In the genomic region with DNA sequence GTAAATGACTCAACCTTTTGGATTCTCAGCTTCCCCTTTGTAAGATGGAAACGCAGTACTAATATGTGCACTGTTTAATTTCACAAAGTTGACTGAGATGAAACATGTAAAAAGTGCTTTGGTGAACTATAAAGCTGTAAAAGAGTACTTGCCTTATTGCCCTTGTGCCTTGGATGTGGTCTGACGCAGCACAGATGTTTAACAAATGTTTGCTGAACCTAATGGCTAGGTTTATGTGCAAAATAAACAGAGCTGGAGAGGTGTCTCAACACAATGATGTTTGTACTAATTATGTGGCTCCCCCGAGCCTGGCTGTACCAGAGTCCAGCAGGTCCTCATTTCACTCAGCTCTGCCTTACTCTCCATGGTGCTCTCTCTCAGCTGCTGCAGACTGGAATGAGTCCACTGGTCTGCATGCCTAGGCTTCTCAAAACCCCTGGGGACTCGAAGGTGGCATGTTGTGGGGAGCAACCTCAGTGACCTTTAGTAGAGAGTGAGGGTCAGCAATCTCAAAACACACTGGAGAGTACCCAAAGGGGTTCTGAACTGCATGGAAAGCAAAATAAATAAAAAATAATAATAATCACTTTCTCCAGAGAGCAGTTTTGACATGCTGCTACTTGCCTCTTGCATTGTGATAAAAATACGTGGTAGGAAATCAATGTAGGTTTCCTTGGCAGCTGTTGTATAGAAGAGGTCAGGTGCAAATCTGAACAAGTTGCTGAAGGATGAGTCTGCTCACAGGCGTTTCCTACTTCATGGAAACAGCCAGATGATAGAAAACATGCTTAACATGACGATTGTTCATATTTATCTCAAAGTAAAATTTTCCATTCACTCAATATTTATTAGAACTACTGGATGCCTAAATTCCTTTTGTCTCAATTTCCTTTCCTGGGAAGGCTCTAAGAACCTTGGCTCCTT, we compare ENCODE assay signal across 10 cellular contexts. TPM values are rescaled to one million over a fixed set of nuclear protein-coding genes. Genes with fewer than 3 reads are reported as not detected.
DNase-seq lines count a peak whose midpoint lies in the region; ATAC-seq, FAIRE-seq and TF ChIP-seq lines count a peak whose summit lies in the region.
"Had no signal": no experiment of that assay in that cellular context is flagged by ENCODE, and none has a peak within 500 bp of the region (broad histone marks: within the 10 kb centered on the region; RNA-seq: fewer than 3 reads in every experiment).

No MANE protein-coding gene starts in this region.

- no TSS peak for BruUV-seq in HepG2 (replicated peaks; lab: Mats Ljungman, UMichigan)

- no peak overlapping the region for H3K27ac ChIP-seq in HepG2 (ENCODE audit: extremely low read length, insufficient read depth, low read length)
- H3K27ac ChIP-seq: neural progenitor cell had no signal

- H3K36me3 ChIP-seq in HepG2 (replicated peaks in 1 of 2; ENCODE audit: control insufficient read depth in 1 of 2, insufficient read depth in 2 of 2, low read length in 2 of 2) = no peaks in the 10 kb centered on the region
- H3K36me3 ChIP-seq: neural progenitor cell had no signal

- POLR2A ChIA-PET in HepG2 (lab: Yijun Ruan, JAX) = no interaction called here

- H3K9ac ChIP-seq in HepG2 (ENCODE audit: insufficient read depth, low read depth, low read length) = no peak overlapping the region
- H3K9ac ChIP-seq: neural progenitor cell had no signal

- FAIRE-seq in A204.1 (lab: Jason Lieb, UNC) = peak; percentile 43
- FAIRE-seq in HepG2 (lab: Jason Lieb, UNC) = no peak
- FAIRE-seq in frontal cortex (lab: Jason Lieb, UNC) = no peak

- no peak for TF ChIP-seq RAD21 in HepG2 (CRISPR knock-in tag; IDR thresholded peaks at IDR 0.05)

- no peaks in the 10 kb centered on the region for H3K79me2 ChIP-seq in HepG2 (ENCODE audit: insufficient read depth, low read length)

- H3K4me2 ChIP-seq in HepG2 (ENCODE audit: low read depth, low read length) = 0 out of 2 replicates have a peak overlapping the region, but pooled peaks have one; percentile 4
- H3K4me2 ChIP-seq: neural progenitor cell had no signal

- no peak for TF ChIP-seq POLR2A in HepG2 (IDR thresholded peaks at IDR 0.05; ENCODE audit: insufficient read depth in 1 of 2, low read depth in 2 of 2, low read length in 2 of 2)

- TF ChIP-seq EP300 in HepG2 (IDR thresholded peaks at IDR 0.05; ENCODE audit: low read depth in 2 of 2, low read length in 2 of 2) = peak in 1 of 2 experiments; percentile 50; a peak in 1 of 4 replicates
- TF ChIP-seq EP300 in HepG2 (CRISPR knock-in tag; IDR thresholded peaks at IDR 0.05; ENCODE audit: borderline replicate concordance) = no peak

- no peaks in the 10 kb centered on the region for H4K20me1 ChIP-seq in HepG2 (ENCODE audit: insufficient read depth, low read length)

- DNase-seq in NCI-H1092 (lab: John Stamatoyannopoulos, UW) (peak; percentile 98), amniotic epithelial cell (ENCODE audit: low read depth) (peak; percentile 54), HepG2 (ENCODE audit: low spot score) (peak; percentile 53), frontal cortex (ENCODE audit: low spot score in 2 of 2) (no peak)
- DNase-seq in activated CD4-positive, alpha-beta T cell treated with anti-CD3 and anti-CD28 coated beads, Interleukin-2, amount 50 U/mL, for 1 hour = no peak
- DNase-seq: activated CD4-positive, alpha-beta T cell treated with anti-CD3 and anti-CD28 coated beads for 4 hours had no signal

- H3K4me1 ChIP-seq in HepG2 (ENCODE audit: insufficient read depth, low read length) = peaks cover 45% of the 10 kb centered on the region

- H3K4me3 ChIP-seq in HepG2 (replicated peaks in 1 of 3; ENCODE audit: insufficient read depth in 1 of 3, low read depth in 2 of 3, low read length in 3 of 3) = no peak overlapping the region
- H3K4me3 ChIP-seq: neural progenitor cell had no signal

- ATAC-seq in HepG2 = peak; percentile 99
- no peak for ATAC-seq in GM19452 (IDR thresholded peaks at IDR 0.05; ENCODE audit: unreplicated experiment)
- ATAC-seq in HG03565 (IDR thresholded peaks at IDR 0.05; ENCODE audit: unreplicated experiment) = no peak

- no peaks in the 10 kb centered on the region for H3K9me3 ChIP-seq in HepG2 (ENCODE audit: low read length)

- 17% methylated on average over 7 of the region's 7 CpGs for WGBS in HepG2 (ENCODE audit: low lambda C conversion rate)

- TF ChIP-seq CTCF in HepG2 (CRISPR knock-in tag; IDR thresholded peaks at IDR 0.05) = no peak

- H3K27me3 ChIP-seq in HepG2 (ENCODE audit: control insufficient read depth in 1 of 2, insufficient read depth in 2 of 2, low read length in 2 of 2) = no peaks in the 10 kb centered on the region
- H3K27me3 ChIP-seq: neural progenitor cell had no signal

- H2AFZ ChIP-seq in HepG2 (ENCODE audit: low read length) = no peak overlapping the region
- H2AFZ ChIP-seq: neural progenitor cell had no signal

- intact Hi-C loops in HepG2 (cut with micrococcal nuclease; ENCODE audit: unreplicated experiment) = no loop called here

- CTCF ChIA-PET in HepG2 (lab: Yijun Ruan, JAX; ENCODE audit: low intra/inter-chr PET ratio, low total read pairs) = no interaction called here

- in situ Hi-C loops in HepG2 (cut with HindIII; ENCODE audit: extremely low pct_ligation_motif_present, low pct_unique_long_range_greater_than_20kb) = no loop called here

TF ChIP-seq in HepG2, 621 proteins besides CTCF, POLR2A, EP300 and RAD21 (continues in another document):
- TF ChIP-seq FOXK2 (IDR thresholded peaks at IDR 0.05) (no peak), KMT2A (CRISPR knock-in tag; IDR thresholded peaks at IDR 0.05) (no peak), MAFF (IDR thresholded peaks at IDR 0.05; ENCODE audit: low read depth, low read length) (no peak), ZNF292 (CRISPR knock-in tag; IDR thresholded peaks at IDR 0.05; ENCODE audit: borderline replicate concordance, low read depth) (peak; percentile 59; the same call in 1 of the 2 replicates), ZNF326 (CRISPR knock-in tag; IDR thresholded peaks at IDR 0.05; ENCODE audit: borderline replicate concordance) (no peak)
- TF ChIP-seq, protein P1, sequence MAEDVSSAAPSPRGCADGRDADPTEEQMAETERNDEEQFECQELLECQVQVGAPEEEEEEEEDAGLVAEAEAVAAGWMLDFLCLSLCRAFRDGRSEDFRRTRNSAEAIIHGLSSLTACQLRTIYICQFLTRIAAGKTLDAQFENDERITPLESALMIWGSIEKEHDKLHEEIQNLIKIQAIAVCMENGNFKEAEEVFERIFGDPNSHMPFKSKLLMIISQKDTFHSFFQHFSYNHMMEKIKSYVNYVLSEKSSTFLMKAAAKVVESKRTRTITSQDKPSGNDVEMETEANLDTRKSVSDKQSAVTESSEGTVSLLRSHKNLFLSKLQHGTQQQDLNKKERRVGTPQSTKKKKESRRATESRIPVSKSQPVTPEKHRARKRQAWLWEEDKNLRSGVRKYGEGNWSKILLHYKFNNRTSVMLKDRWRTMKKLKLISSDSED (CRISPR knock-in tag; IDR thresholded peaks at IDR 0.05) = no peak

RNA-seq across cellular contexts. Expression of a gene that starts 8.5 kb away (rescaled TPM):
- total RNA-seq in HepG2 (2016; rRNA removed; fragmentation: Illumina TruSeq; extraction: Trizol) (not detected in 2 replicates), frontal cortex (21.2 TPM)
- not detected in 2 replicates for total RNA-seq in HepG2 (2016; cell fraction: cytosol; rRNA removed; fragmentation: Illumina TruSeq; extraction: Trizol; ENCODE audit: low read depth)
- not detected in 2 replicates for total RNA-seq in HepG2 (2016; cell fraction: insoluble cytoplasmic fraction; rRNA removed; fragmentation: Illumina TruSeq; extraction: Trizol)
- not detected in 2 replicates for total RNA-seq in HepG2 (2016; cell fraction: membrane; rRNA removed; fragmentation: Illumina TruSeq; extraction: Trizol)
- total RNA-seq in HepG2 (2016; cell fraction: nucleus; rRNA removed; fragmentation: Illumina TruSeq; extraction: Trizol) = not detected in 2 replicates
- 0.03 TPM in 1 of 2 replicates, not detected in the other for polyA plus RNA-seq in HepG2 (2011; rRNA removed)
- polyA plus RNA-seq in HepG2 (2011; cell fraction: cytosol; rRNA removed) = not detected in 2 replicates
- not detected in 2 replicates for polyA plus RNA-seq in HepG2 (2011; cell fraction: nucleus; rRNA removed)
- not detected in 2 replicates for polyA plus RNA-seq in HepG2 (2012)
- not detected in 2 replicates for polyA plus RNA-seq in HepG2 (2016; cell fraction: cytosol; fragmentation: Illumina TruSeq; extraction: Trizol; ENCODE audit: low read depth)
- not detected in 2 replicates for polyA plus RNA-seq in HepG2 (2016; cell fraction: insoluble cytoplasmic fraction; fragmentation: Illumina TruSeq; extraction: Trizol; ENCODE audit: low read depth)
- not detected in 2 replicates for polyA plus RNA-seq in HepG2 (2016; cell fraction: membrane; fragmentation: Illumina TruSeq; extraction: Trizol; ENCODE audit: low read depth)
- polyA plus RNA-seq in HepG2 (2016; cell fraction: nucleus; fragmentation: Illumina TruSeq; extraction: Trizol; ENCODE audit: insufficient read depth, low read depth) = not detected in 2 replicates
- 3.8 TPM in 1 of 2 replicates, not detected in the other for polyA minus RNA-seq in HepG2 (2011; rRNA and poly(A)+ RNA removed; ENCODE audit: low replicate concordance)
- not detected in 2 replicates for polyA minus RNA-seq in HepG2 (2011; cell fraction: cytosol; rRNA and poly(A)+ RNA removed)
- polyA minus RNA-seq in HepG2 (2011; cell fraction: nucleus; rRNA and poly(A)+ RNA removed) = not detected in 2 replicates

RNA-seq across cellular contexts. Expression of a gene that starts 8.9 kb away (rescaled TPM):
- total RNA-seq in HepG2 (2016; rRNA removed; fragmentation: Illumina TruSeq; extraction: Trizol) (0.10 and 0.11 TPM in 2 replicates), frontal cortex (0.41 TPM)
- total RNA-seq in HepG2 (2016; cell fraction: cytosol; rRNA removed; fragmentation: Illumina TruSeq; extraction: Trizol; ENCODE audit: low read depth) = not detected in 2 replicates
- total RNA-seq in HepG2 (2016; cell fraction: insoluble cytoplasmic fraction; rRNA removed; fragmentation: Illumina TruSeq; extraction: Trizol) = 0.17 and 0.18 TPM in 2 replicates
- 0.10 TPM in 1 of 2 replicates, not detected in the other for total RNA-seq in HepG2 (2016; cell fraction: membrane; rRNA removed; fragmentation: Illumina TruSeq; extraction: Trizol)
- not detected in 2 replicates for total RNA-seq in HepG2 (2016; cell fraction: nucleus; rRNA removed; fragmentation: Illumina TruSeq; extraction: Trizol)
- polyA plus RNA-seq in HepG2 (2011; rRNA removed) = 0.33 and 0.37 TPM in 2 replicates
- 0.20 and 0.28 TPM in 2 replicates for polyA plus RNA-seq in HepG2 (2011; cell fraction: cytosol; rRNA removed)
- polyA plus RNA-seq in HepG2 (2011; cell fraction: nucleus; rRNA removed) = 0.34 and 0.40 TPM in 2 replicates
- 0.25 and 0.32 TPM in 2 replicates for polyA plus RNA-seq in HepG2 (2012)
- not detected in 2 replicates for polyA plus RNA-seq in HepG2 (2016; cell fraction: cytosol; fragmentation: Illumina TruSeq; extraction: Trizol; ENCODE audit: low read depth)
- polyA plus RNA-seq in HepG2 (2016; cell fraction: insoluble cytoplasmic fraction; fragmentation: Illumina TruSeq; extraction: Trizol; ENCODE audit: low read depth) = 0.24 and 0.64 TPM in 2 replicates
- 0.24 TPM in 1 of 2 replicates, not detected in the other for polyA plus RNA-seq in HepG2 (2016; cell fraction: membrane; fragmentation: Illumina TruSeq; extraction: Trizol; ENCODE audit: low read depth)
- 0.41 and 0.80 TPM in 2 replicates for polyA plus RNA-seq in HepG2 (2016; cell fraction: nucleus; fragmentation: Illumina TruSeq; extraction: Trizol; ENCODE audit: insufficient read depth, low read depth)
- polyA minus RNA-seq in HepG2 (2011; rRNA and poly(A)+ RNA removed; ENCODE audit: low replicate concordance) = 0.20 and 0.70 TPM in 2 replicates
- polyA minus RNA-seq in HepG2 (2011; cell fraction: cytosol; rRNA and poly(A)+ RNA removed) = not detected in 2 replicates
- polyA minus RNA-seq in HepG2 (2011; cell fraction: nucleus; rRNA and poly(A)+ RNA removed) = not detected in 2 replicates

Comparison
In these comparisons a context has a peak if more than half of its experiments do, and no peak if none do; other contexts are left out.
1. DNase-seq: peak in NCI-H1092 (single experiment), amniotic epithelial cell (single experiment) and HepG2 (single experiment); none in activated CD4-positive, alpha-beta T cell treated with anti-CD3 and anti-CD28 coated beads, Interleukin-2, amount 50 U/mL, for 1 hour (single experiment) and frontal cortex (0 of 2).
2. RNA of a gene that starts 8.5 kb away (total RNA-seq): 21.2 TPM in frontal cortex (single experiment); not detected in HepG2; every median in the first group is over 10 times any median in the second.